Comparison of ENCODE assay signal across 17 cellular contexts in the genomic region with DNA sequence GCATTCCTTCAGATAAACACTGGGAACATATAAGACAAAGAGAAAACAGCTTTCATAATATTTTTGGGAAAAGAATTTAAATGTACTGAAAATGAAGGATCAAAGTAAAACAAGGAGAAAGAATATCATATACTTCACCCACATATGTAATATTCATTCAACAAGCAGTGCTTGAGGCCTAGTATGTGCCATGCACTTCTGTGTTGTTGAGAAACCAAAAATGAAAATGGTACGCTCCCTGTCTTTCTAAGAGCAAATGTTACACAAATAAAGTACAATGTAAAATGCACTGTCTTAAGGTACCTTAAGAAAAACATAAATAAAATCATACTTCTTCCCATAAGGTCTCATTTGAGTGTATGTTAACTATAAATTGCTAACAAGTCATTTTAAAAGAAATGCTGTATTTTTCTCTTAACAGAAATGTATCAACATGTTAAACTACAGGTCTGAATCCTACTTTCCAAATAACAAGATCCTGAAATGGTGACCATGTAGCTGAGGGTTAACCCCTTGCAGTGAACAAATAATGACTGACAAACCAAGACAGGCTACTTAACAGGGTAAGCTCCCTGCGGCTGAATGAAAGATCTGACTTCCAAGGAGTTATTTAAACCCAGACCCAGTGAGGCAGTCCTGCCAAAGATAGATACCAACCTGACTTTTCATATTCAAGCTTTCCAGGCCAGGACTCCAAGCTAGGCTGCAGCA.
"Had no signal": no experiment of that assay in that cellular context is flagged by ENCODE, and none has a peak within 500 bp of the region (broad histone marks: within the 10 kb centered on the region; RNA-seq: fewer than 3 reads in every experiment).

No MANE protein-coding gene starts in this region.

- H3K4me1 ChIP-seq: right atrium auricular region, tibial artery had no signal

- ATAC-seq: stimulated activated memory B cell treated with anti-CD40 and anti-IgM and Interleukin-4, amounts not matched to agents 10 μg/mL and 1 μg/mL and 100 μg/mL, for 72 hours had no signal

- H3K27ac ChIP-seq: neutrophil, right atrium auricular region, tibial artery had no signal

- H3K9me3 ChIP-seq: neutrophil, right atrium auricular region, tibial artery had no signal

- H3K4me3 ChIP-seq: lung, right atrium auricular region, smooth muscle cell, tibial artery had no signal

- DNase-seq: activated CD4-positive, alpha-beta T cell treated with anti-CD3 and anti-CD28 coated beads, Interleukin-2, amount 50 U/mL, for 48 hours; activated gamma-delta T cell; activated T-cell treated with anti-CD3 and anti-CD28 coated beads, Interleukin-2, amount 50 U/mL, for 48 hours; amygdala; hypothalamus; midbrain; posterior cingulate gyrus; tibial artery had no signal

- H3K27ac Mint-ChIP-seq: activated naive CD8-positive, alpha-beta T cell; brain; dendritic cell treated with granulocyte-macrophage colony-stimulating factor and Interleukin-4, amounts not matched to agents 40 ng/mL and 50 ng/mL, for 4 days; stimulated activated memory B cell treated with anti-CD40 and anti-IgM and Interleukin-4, amounts not matched to agents 10 μg/mL and 1 μg/mL and 100 μg/mL, for 72 hours; T-helper 1 cell treated with Interleukin-12 subunit alpha and Interleukin-12 subunit beta and Interleukin-4 antibody, amounts not matched to agents 30 μg/mL and 1 μg/mL, for 36 hours had no signal

- H3K36me3 ChIP-seq: neutrophil, right atrium auricular region, tibial artery had no signal

- H3K9me3 Mint-ChIP-seq: brain; dendritic cell treated with granulocyte-macrophage colony-stimulating factor and Interleukin-4, amounts not matched to agents 40 ng/mL and 50 ng/mL, for 4 days; stimulated activated memory B cell treated with anti-CD40 and anti-IgM and Interleukin-4, amounts not matched to agents 10 μg/mL and 1 μg/mL and 100 μg/mL, for 72 hours; T-helper 1 cell treated with Interleukin-12 subunit alpha and Interleukin-12 subunit beta and Interleukin-4 antibody, amounts not matched to agents 30 μg/mL and 1 μg/mL, for 36 hours had no signal

- H3K27me3 ChIP-seq: neutrophil, right atrium auricular region, tibial artery had no signal

- H3K4me2 ChIP-seq: smooth muscle cell had no signal

- H3K4me3 Mint-ChIP-seq: activated naive CD8-positive, alpha-beta T cell; brain; dendritic cell treated with granulocyte-macrophage colony-stimulating factor and Interleukin-4, amounts not matched to agents 40 ng/mL and 50 ng/mL, for 4 days; stimulated activated memory B cell treated with anti-CD40 and anti-IgM and Interleukin-4, amounts not matched to agents 10 μg/mL and 1 μg/mL and 100 μg/mL, for 72 hours; T-helper 1 cell treated with Interleukin-12 subunit alpha and Interleukin-12 subunit beta and Interleukin-4 antibody, amounts not matched to agents 30 μg/mL and 1 μg/mL, for 36 hours had no signal

- H3K36me3 Mint-ChIP-seq: activated naive CD8-positive, alpha-beta T cell; brain; stimulated activated memory B cell treated with anti-CD40 and anti-IgM and Interleukin-4, amounts not matched to agents 10 μg/mL and 1 μg/mL and 100 μg/mL, for 72 hours had no signal

- H3K27me3 Mint-ChIP-seq: activated naive CD8-positive, alpha-beta T cell; dendritic cell treated with granulocyte-macrophage colony-stimulating factor and Interleukin-4, amounts not matched to agents 40 ng/mL and 50 ng/mL, for 4 days; stimulated activated memory B cell treated with anti-CD40 and anti-IgM and Interleukin-4, amounts not matched to agents 10 μg/mL and 1 μg/mL and 100 μg/mL, for 72 hours had no signal

- H3K4me1 Mint-ChIP-seq: brain; stimulated activated memory B cell treated with anti-CD40 and anti-IgM and Interleukin-4, amounts not matched to agents 10 μg/mL and 1 μg/mL and 100 μg/mL, for 72 hours had no signal
